16 cellular contexts compared by ENCODE assay signal in the genomic region with DNA sequence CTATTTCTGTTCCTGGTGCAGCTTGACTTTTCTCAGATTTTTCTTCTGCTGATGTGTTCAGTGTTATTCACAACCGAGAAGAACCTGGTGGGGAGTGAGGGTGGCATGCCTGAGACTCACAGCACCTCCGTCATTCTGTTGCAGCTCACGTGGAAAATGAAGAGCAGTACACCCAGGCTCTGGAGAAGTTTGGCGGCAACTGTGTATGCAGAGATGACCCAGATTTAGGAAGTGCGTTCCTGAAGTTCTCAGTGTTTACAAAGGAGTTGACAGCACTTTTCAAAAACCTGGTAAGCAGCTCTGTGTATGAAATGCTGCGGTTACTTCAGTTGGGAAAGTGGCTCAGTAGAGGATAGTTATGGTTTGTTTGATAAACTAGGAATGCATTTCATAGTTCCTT.
DNase-seq lines count a peak whose midpoint lies in the region; FAIRE-seq and TF ChIP-seq lines count a peak whose summit lies in the region.
"Had no signal": no experiment of that assay in that cellular context is flagged by ENCODE, and none has a peak within 500 bp of the region (broad histone marks: within the 10 kb centered on the region; RNA-seq: fewer than 3 reads in every experiment).

No MANE protein-coding gene starts in this region.

- H2AFZ ChIP-seq in astrocyte (ENCODE audit: low read depth, low read length), result no peak overlapping the region

- H3K36me3 ChIP-seq in astrocyte (ENCODE audit: insufficient read depth, low read length) (peaks cover 2% of the 10 kb centered on the region), tibial nerve (no peaks in the 10 kb centered on the region)

- TF ChIP-seq EP300 in tibial nerve (IDR thresholded peaks at IDR 0.05), result no peak

- H3K9ac ChIP-seq in astrocyte (ENCODE audit: low read length), result no peak overlapping the region

- no peak overlapping the region for H3K4me3 Mint-ChIP-seq in astrocyte (ENCODE audit: unreplicated experiment)
- H3K4me3 Mint-ChIP-seq in neural crest cell, result no peak overlapping the region
- H3K4me3 Mint-ChIP-seq: CD8-positive, alpha-beta memory T cell had no signal

- no peak overlapping the region for H3K4me2 ChIP-seq in astrocyte (ENCODE audit: low read length)

- peaks cover 59% of the 10 kb centered on the region for H4K20me1 ChIP-seq in astrocyte (ENCODE audit: insufficient read depth, low read length)

- H3K4me1 ChIP-seq in astrocyte (ENCODE audit: insufficient read depth, low read length) (no peaks in the 10 kb centered on the region), tibial nerve (peaks cover 0 to 58% (median 12%) of the 10 kb centered on the region in 4 donors)

- no peak overlapping the region for H3K4me3 ChIP-seq in astrocyte (ENCODE audit: insufficient read depth, low read depth, low read length)
- H3K4me3 ChIP-seq in fibroblast of villous mesenchyme (ENCODE audit: low read depth, low read length), result no peak overlapping the region
- no peak overlapping the region for H3K4me3 ChIP-seq in tibial nerve
- H3K4me3 ChIP-seq: K562 had no signal

- no peak for TF ChIP-seq CTCF in astrocyte (IDR thresholded peaks at IDR 0.05; ENCODE audit: insufficient read depth, low read depth, low read length)
- no peak for TF ChIP-seq CTCF in fibroblast of villous mesenchyme (IDR thresholded peaks at IDR 0.05; ENCODE audit: insufficient read depth, low read depth, low read length)
- no peak for TF ChIP-seq CTCF in neural crest cell (conservative IDR thresholded peaks at IDR 0.05)
- TF ChIP-seq CTCF in tibial nerve (IDR thresholded peaks at IDR 0.05), result no peak

- no peaks in the 10 kb centered on the region for H3K9me3 ChIP-seq in astrocyte (ENCODE audit: insufficient read depth, low read depth, low read length)
- no peaks in the 10 kb centered on the region for H3K9me3 ChIP-seq in tibial nerve

- H3K27me3 ChIP-seq in astrocyte (ENCODE audit: insufficient read depth, low read length) (no peaks in the 10 kb centered on the region), tibial nerve (no peaks in the 10 kb centered on the region)

- H3K27ac Mint-ChIP-seq in astrocyte (ENCODE audit: unreplicated experiment) (peak overlapping the region; percentile 14), neural crest cell (ENCODE audit: unreplicated experiment) (peak overlapping the region; percentile 78)
- H3K27ac Mint-ChIP-seq: CD8-positive, alpha-beta memory T cell had no signal

- H3K9me3 Mint-ChIP-seq in astrocyte (ENCODE audit: unreplicated experiment) (no peaks in the 10 kb centered on the region), neural crest cell (no peaks in the 10 kb centered on the region)
- H3K9me3 Mint-ChIP-seq: CD8-positive, alpha-beta memory T cell had no signal

- WGBS in tibial nerve, 2 donors, result 76 to 79% methylated on average over 6 of the region's 6 CpGs

- no peak for FAIRE-seq in astrocyte (lab: Jason Lieb, UNC)
- FAIRE-seq: HTR-8/SVneo, K562 had no signal

- H3K4me1 Mint-ChIP-seq in astrocyte (ENCODE audit: low read depth, unreplicated experiment) (peaks cover 18% of the 10 kb centered on the region), neural crest cell (peaks cover 9% of the 10 kb centered on the region)
- H3K4me1 Mint-ChIP-seq: CD8-positive, alpha-beta memory T cell had no signal

- H3K27me3 Mint-ChIP-seq in astrocyte (ENCODE audit: low read depth, unreplicated experiment) (no peaks in the 10 kb centered on the region), neural crest cell (ENCODE audit: low read depth) (no peaks in the 10 kb centered on the region)

- TF ChIP-seq POLR2A in tibial nerve (IDR thresholded peaks at IDR 0.05), result no peak

- H3K36me3 Mint-ChIP-seq in astrocyte (ENCODE audit: low read depth, unreplicated experiment), result peaks cover 15% of the 10 kb centered on the region
- peaks cover 11% of the 10 kb centered on the region for H3K36me3 Mint-ChIP-seq in neural crest cell (ENCODE audit: low read depth)
- H3K36me3 Mint-ChIP-seq: CD8-positive, alpha-beta memory T cell had no signal

- peaks cover 57% of the 10 kb centered on the region for H3K79me2 ChIP-seq in astrocyte (ENCODE audit: insufficient read depth, low read length)

- no peak overlapping the region for H3K27ac ChIP-seq in astrocyte (ENCODE audit: low read depth, low read length)
- peak overlapping the region in 2 of 4 donors; percentile 8 to 75 for H3K27ac ChIP-seq in tibial nerve

- DNase-seq in astrocyte (ENCODE audit: low read depth) (no peak), fibroblast of villous mesenchyme (ENCODE audit: low read depth) (peak; percentile 87), neural crest cell (ENCODE audit: low read depth, low spot score) (no peak), tibial nerve (ENCODE audit: low spot score in 2 of 2) (no peak), NCI-H1436 (lab: John Stamatoyannopoulos, UW) (no peak), NCI-H69 (lab: John Stamatoyannopoulos, UW) (no peak)
- DNase-seq in activated naive CD4-positive, alpha-beta T cell (lab: John Stamatoyannopoulos, UW), result no peak
- DNase-seq: CD8-positive, alpha-beta memory T cell; GOT3; NCI-H146; NCI-H226; NCI-H526; OCI-M1; RPMI8226 had no signal
